26 cellular contexts compared by ENCODE assay signal in genomic region chr11:112783945-112784322, GRCh38.
A peak's percentile ranks its signal among the peaks of the same experiment; 100 is the strongest.
DNase-seq lines count a peak whose midpoint lies in the region; ATAC-seq, FAIRE-seq and TF ChIP-seq lines count a peak whose summit lies in the region.
"Had no signal": no experiment of that assay in that cellular context is flagged by ENCODE, and none has a peak within 500 bp of the region (broad histone marks: within the 10 kb centered on the region; RNA-seq: fewer than 3 reads in every experiment).

No MANE protein-coding gene starts in this region.

- H3K4me1 ChIP-seq in heart left ventricle (peaks cover 0 to 62% (median 34%) of the 10 kb centered on the region in 12 donors), muscle layer of duodenum (ENCODE audit: control insufficient read depth in 1 of 2, insufficient read depth in 2 of 2, low read length in 2 of 2) (peaks cover 5 to 22% of the 10 kb centered on the region in 2 donors), tibial artery (peaks cover 0 to 30% (median 27%) of the 10 kb centered on the region in 4 donors)
- H3K4me1 ChIP-seq: foreskin keratinocyte had no signal

- no peak overlapping the region for H3K4me3 Mint-ChIP-seq in endothelial cell (ENCODE audit: unreplicated experiment)
- H3K4me3 Mint-ChIP-seq: activated B cell treated with CpG ODN at 0.5 μM for 24 hours; activated naive CD4-positive, alpha-beta T cell treated with anti-CD3 and anti-CD28 coated beads for 36 hours; immature natural killer cell; neural progenitor cell had no signal

- H3K27me3 ChIP-seq in heart left ventricle = no peaks in the 10 kb centered on the region
- H3K27me3 ChIP-seq in dorsolateral prefrontal cortex = no peaks in the 10 kb centered on the region
- no peaks in the 10 kb centered on the region for H3K27me3 ChIP-seq in muscle layer of duodenum (ENCODE audit: low read depth, low read length)
- no peaks in the 10 kb centered on the region for H3K27me3 ChIP-seq in tibial artery
- H3K27me3 ChIP-seq: foreskin keratinocyte, neural progenitor cell, uterus had no signal

- no peaks in the 10 kb centered on the region for H3K36me3 ChIP-seq in heart left ventricle
- no peaks in the 10 kb centered on the region for H3K36me3 ChIP-seq in muscle layer of duodenum (ENCODE audit: control insufficient read depth in 1 of 2, insufficient read depth in 2 of 2, low read length in 2 of 2)
- H3K36me3 ChIP-seq in tibial artery = no peaks in the 10 kb centered on the region
- H3K36me3 ChIP-seq: neural progenitor cell, uterus had no signal

- H3K27ac ChIP-seq in heart left ventricle (peak overlapping the region in 9 of 12 donors; percentile 28 to 73 (median 60)), dorsolateral prefrontal cortex (peak overlapping the region in 46 of 59 donors; percentile 6 to 86 (median 72)), muscle layer of duodenum (ENCODE audit: low read length) (peak overlapping the region; percentile 20), tibial artery (peak overlapping the region in 1 of 2 donors; percentile 25)
- H3K27ac ChIP-seq: C4-2B, epithelial cell of prostate, foreskin keratinocyte, neural progenitor cell had no signal

- TF ChIP-seq CTCF in heart left ventricle (IDR thresholded peaks at IDR 0.05) (no peak), dorsolateral prefrontal cortex (IDR thresholded peaks at IDR 0.05 in 54 of 56, conservative IDR thresholded peaks at IDR 0.05 in 2 of 56; ENCODE audit: low read depth in 1 of 56, partially characterized antibody in 56 of 56) (no peak), tibial artery (IDR thresholded peaks at IDR 0.05) (no peak), endothelial cell (IDR thresholded peaks at IDR 0.05; ENCODE audit: unreplicated experiment) (no peak)

- no peak for DNase-seq in heart left ventricle
- DNase-seq in left ventricle myocardium superior = no peak
- DNase-seq in dorsolateral prefrontal cortex = no peak
- no peak for DNase-seq in urothelium cell line (ENCODE audit: low spot score)
- no peak for DNase-seq in tibial artery
- no peak for DNase-seq in endothelial cell (ENCODE audit: low spot score)
- DNase-seq: activated B cell treated with CpG ODN at 0.5 μM for 24 hours; activated naive CD4-positive, alpha-beta T cell treated with anti-CD3 and anti-CD28 coated beads for 36 hours; amniotic stem cell; cerebellar nuclear complex; foreskin keratinocyte; HCEC 1CT; immature natural killer cell; NCI-H1048; NCI-H345; stimulated activated CD4-positive, alpha-beta T cell treated with anti-CD3 and anti-CD28 coated beads, Interleukin-2, amount 100 ng/mL, for 24 hours; SW 1271; T1000 had no signal

- no peak for TF ChIP-seq POLR2A in heart left ventricle (IDR thresholded peaks at IDR 0.05)

- peaks cover 4% of the 10 kb centered on the region for H3K36me3 Mint-ChIP-seq in endothelial cell (ENCODE audit: low read depth, unreplicated experiment)
- H3K36me3 Mint-ChIP-seq: immature natural killer cell, neural progenitor cell had no signal

- H3K9me3 Mint-ChIP-seq in endothelial cell (ENCODE audit: unreplicated experiment) = no peaks in the 10 kb centered on the region
- H3K9me3 Mint-ChIP-seq: activated B cell treated with CpG ODN at 0.5 μM for 24 hours; activated naive CD4-positive, alpha-beta T cell treated with anti-CD3 and anti-CD28 coated beads for 36 hours; immature natural killer cell; neural progenitor cell had no signal

- peak; percentile 44 for FAIRE-seq in urothelium cell line (lab: Jason Lieb, UNC)
- FAIRE-seq: GM12891 had no signal

- ATAC-seq in heart left ventricle = no peak
- ATAC-seq in left ventricle myocardium superior = no peak
- no peak for ATAC-seq in GM21528 (IDR thresholded peaks at IDR 0.05; ENCODE audit: low FRiP score, unreplicated experiment)

- no peak overlapping the region for H3K27ac Mint-ChIP-seq in endothelial cell (ENCODE audit: unreplicated experiment)
- H3K27ac Mint-ChIP-seq: activated B cell treated with CpG ODN at 0.5 μM for 24 hours; activated naive CD4-positive, alpha-beta T cell treated with anti-CD3 and anti-CD28 coated beads for 36 hours; immature natural killer cell; neural progenitor cell had no signal

- no peaks in the 10 kb centered on the region for H3K27me3 Mint-ChIP-seq in endothelial cell (ENCODE audit: unreplicated experiment)

- H3K4me1 Mint-ChIP-seq in endothelial cell (ENCODE audit: unreplicated experiment) = peaks cover 30% of the 10 kb centered on the region
- H3K4me1 Mint-ChIP-seq: activated B cell treated with CpG ODN at 0.5 μM for 24 hours, immature natural killer cell had no signal

- no peak overlapping the region for H3K4me3 ChIP-seq in heart left ventricle
- peak overlapping the region in 35 of 59 donors; percentile 25 to 62 (median 45) for H3K4me3 ChIP-seq in dorsolateral prefrontal cortex
- H3K4me3 ChIP-seq in muscle layer of duodenum (ENCODE audit: low read depth in 1 of 2, low read length in 2 of 2) = peak overlapping the region; percentile 30
- H3K4me3 ChIP-seq in tibial artery = no peak overlapping the region
- H3K4me3 ChIP-seq: neural progenitor cell, skin epidermis had no signal

- intact Hi-C loops in heart left ventricle (cut with DNase I) = loop anchor here in 7 of 10 donors (5.0 to 10.0 kb wide), 7 partner anchors 101 to 501 kb away; partner anchors contain the start of gene NCAM1 (in 1 of the 7)
- intact Hi-C loops in left ventricle myocardium superior (cut with micrococcal nuclease) = no loop called here
- intact Hi-C loops in dorsolateral prefrontal cortex (cut with DNase I) = loop anchor here in 1 of 2 donors (10.0 kb wide), 1 partner anchor 489 kb away; no protein-coding TSS in a partner anchor
- intact Hi-C loops in tibial artery (cut with DNase I; ENCODE audit: low total_unique reads) = no loop called here

- 84 to 96% (median 89%) methylated on average over 4 of the region's 4 CpGs for WGBS in heart left ventricle, 4 donors

- H3K9me3 ChIP-seq in heart left ventricle = no peaks in the 10 kb centered on the region
- no peaks in the 10 kb centered on the region for H3K9me3 ChIP-seq in muscle layer of duodenum (ENCODE audit: control insufficient read depth in 1 of 2, low read length in 2 of 2)
- no peaks in the 10 kb centered on the region for H3K9me3 ChIP-seq in tibial artery
- H3K9me3 ChIP-seq: uterus had no signal

Comparison
In these comparisons a context has a peak if more than half of its experiments do, and no peak if none do; other contexts are left out.
1. intact Hi-C loops: an anchor here in heart left ventricle (5.0 to 10.0 kb wide); none called in left ventricle myocardium superior and tibial artery.
2. H3K4me3 ChIP-seq: peak in dorsolateral prefrontal cortex (35 of 59) and muscle layer of duodenum (2 of 2); none in heart left ventricle (0 of 12) and tibial artery (0 of 2).